In genomic region chr9:103319979-103320378, GRCh38 we compare ENCODE assay signal across 19 cellular contexts.
DNase-seq lines count a peak whose midpoint lies in the region; ATAC-seq and TF ChIP-seq lines count a peak whose summit lies in the region.
"Had no signal": no experiment of that assay in that cellular context is flagged by ENCODE, and none has a peak within 500 bp of the region (broad histone marks: within the 10 kb centered on the region; RNA-seq: fewer than 3 reads in every experiment).

No MANE protein-coding gene starts in this region.

- in situ Hi-C loops in brain microvascular endothelial cell (cut with HindIII; ENCODE audit: low pct_ligation_motif_present, low sequenced_read_pairs) = no loop called here

- H3K27me3 ChIP-seq in brain microvascular endothelial cell (replicated peaks) = no peaks in the 10 kb centered on the region
- H3K27me3 ChIP-seq: body of pancreas, upper lobe of left lung had no signal

- DNase-seq in NCI-H2171 treated with DMSO at 0.1 percent for 48 hours (lab: John Stamatoyannopoulos, UW) = peak; percentile 10
- DNase-seq in NCI-H2171 (lab: John Stamatoyannopoulos, UW) = no peak
- peak; percentile 62 for DNase-seq in NCI-H82 (lab: John Stamatoyannopoulos, UW)
- DNase-seq in brain microvascular endothelial cell = no peak
- peak; percentile 0 for DNase-seq in renal cortical epithelial cell (ENCODE audit: low read depth)
- no peak for DNase-seq in anterior cingulate cortex (lab: John Stamatoyannopoulos, UW)
- DNase-seq in COR-L47 (lab: John Stamatoyannopoulos, UW) = no peak
- DNase-seq: activated effector memory CD4-positive, alpha-beta T cell treated with Interleukin-2 at 50 U/mL for 16 hours; body of pancreas; effector CD4-positive, alpha-beta T cell; GM23248; mammary epithelial cell; NCI-H774; stimulated activated CD4-positive, alpha-beta T cell treated with anti-CD3 and anti-CD28 coated beads, Interleukin-4, amount 100 ng/mL, for 4 hours; upper lobe of left lung; WERI-Rb-1 had no signal

- no peak overlapping the region for H3K4me3 ChIP-seq in brain microvascular endothelial cell (ENCODE audit: low read depth, low read length)
- H3K4me3 ChIP-seq: body of pancreas, GM23248, upper lobe of left lung had no signal

- ATAC-seq in GM21515 (IDR thresholded peaks at IDR 0.05; ENCODE audit: unreplicated experiment) = no peak
- ATAC-seq: body of pancreas; natural killer cell treated with Interleukin-12 subunit alpha and Interleukin-12 subunit beta and Interleukin-15 and Interleukin-18, amount 100 ng/mL, for 72 hours; sciatic nerve had no signal

- H3K36me3 ChIP-seq in brain microvascular endothelial cell (replicated peaks) = no peaks in the 10 kb centered on the region
- H3K36me3 ChIP-seq: upper lobe of left lung, WERI-Rb-1 had no signal

- peak; percentile 7 for TF ChIP-seq CTCF in brain microvascular endothelial cell (IDR thresholded peaks at IDR 0.05; ENCODE audit: low read depth, low read length, missing control alignments)

- H3K27ac ChIP-seq in brain microvascular endothelial cell = no peak overlapping the region
- H3K27ac ChIP-seq: body of pancreas, GM23248, upper lobe of left lung, WERI-Rb-1 had no signal

Comparison
In these comparisons a context has a peak if more than half of its experiments do, and no peak if none do; other contexts are left out.
1. DNase-seq: peak in NCI-H2171 treated with DMSO at 0.1 percent for 48 hours (single experiment), NCI-H82 (single experiment) and renal cortical epithelial cell (single experiment); none in NCI-H2171 (single experiment), brain microvascular endothelial cell (single experiment), anterior cingulate cortex (0 of 58) and COR-L47 (single experiment).